11 cellular contexts compared by ENCODE assay signal in the genomic region with DNA sequence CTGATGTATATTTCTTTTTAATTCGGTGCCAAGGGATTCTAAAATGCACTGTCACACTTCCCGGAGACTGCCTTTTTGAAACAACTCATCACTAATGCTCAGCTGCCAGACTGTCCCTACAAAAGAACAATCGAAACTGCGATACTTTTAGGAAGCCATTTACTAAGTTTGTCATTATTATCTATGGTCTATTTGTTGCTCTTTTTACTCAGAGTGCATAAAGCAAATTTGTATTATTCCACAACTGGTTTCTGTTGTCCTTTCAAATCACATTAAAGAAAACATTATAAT.
DNase-seq lines count a peak whose midpoint lies in the region; ATAC-seq and TF ChIP-seq lines count a peak whose summit lies in the region.
"Had no signal": no experiment of that assay in that cellular context is flagged by ENCODE, and none has a peak within 500 bp of the region (broad histone marks: within the 10 kb centered on the region; RNA-seq: fewer than 3 reads in every experiment).

No MANE protein-coding gene starts in this region.

- H3K9me3 ChIP-seq in GM23248 (ENCODE audit: low read depth), result no peaks in the 10 kb centered on the region
- no peaks in the 10 kb centered on the region for H3K9me3 ChIP-seq in skeletal muscle tissue (ENCODE audit: control insufficient read depth in 3 of 3, low read length in 3 of 3)

- in situ Hi-C loops in GM23248 (cut with MboI), result no loop called here

- ATAC-seq in HG03108 (IDR thresholded peaks at IDR 0.05; ENCODE audit: unreplicated experiment), result no peak
- no peak for ATAC-seq in GM18519 (IDR thresholded peaks at IDR 0.05; ENCODE audit: low FRiP score, unreplicated experiment)

- peak overlapping the region; percentile 70 for H3K9ac ChIP-seq in GM23248
- no peak overlapping the region for H3K9ac ChIP-seq in skeletal muscle tissue (ENCODE audit: low read depth in 1 of 3, low read length in 3 of 3)

- H3F3A ChIP-seq in GM23248 (ENCODE audit: insufficient read depth), result peaks cover 57% of the 10 kb centered on the region

- H3K9me2 ChIP-seq in GM23248 (ENCODE audit: insufficient read depth), result no peaks in the 10 kb centered on the region

- no peaks in the 10 kb centered on the region for H3K27me3 ChIP-seq in GM23248 (replicated peaks; ENCODE audit: insufficient read depth)
- H3K27me3 ChIP-seq in skeletal muscle tissue (ENCODE audit: control insufficient read depth in 3 of 3, insufficient read depth in 3 of 3, low read length in 3 of 3), result no peaks in the 10 kb centered on the region

- 6 to 12% methylated on average over 4 of the region's 4 CpGs for WGBS in GM23248 (ENCODE audit: low coverage in 1 of 2, low lambda C conversion rate in 2 of 2, missing lambda C conversion rate in 2 of 2), 2 experiments

- peak overlapping the region; percentile 85 for H3K27ac ChIP-seq in GM23248
- H3K27ac ChIP-seq in skeletal muscle tissue (ENCODE audit: low read depth, low read length), result peak overlapping the region; percentile 41
- H3K27ac ChIP-seq: epithelial cell of prostate had no signal

- no peaks in the 10 kb centered on the region for H3K36me3 ChIP-seq in GM23248 (ENCODE audit: low read depth)
- H3K36me3 ChIP-seq in skeletal muscle tissue (ENCODE audit: control insufficient read depth in 3 of 3, insufficient read depth in 3 of 3, low read length in 3 of 3), result no peaks in the 10 kb centered on the region

- peak; percentile 70 for DNase-seq in GM23248
- DNase-seq in NCI-H345 treated with DMSO at 0.1 percent for 48 hours (lab: John Stamatoyannopoulos, UW; ENCODE audit: unreplicated experiment), result peak; percentile 49
- peak; percentile 22 for DNase-seq in fibroblast of villous mesenchyme (ENCODE audit: low read depth)
- DNase-seq in activated T-cell treated with anti-CD3 and anti-CD28 coated beads, Interleukin-2, amount 50 U/mL, for 1 hour, result no peak
- no peak for DNase-seq in GDM1 (lab: John Stamatoyannopoulos, UW)
- DNase-seq: CD4-positive, alpha-beta T cell; stimulated activated CD8-positive, alpha-beta memory T cell treated with anti-CD3 and anti-CD28 coated beads, Interleukin-4, amount 100 ng/mL, for 48 hours had no signal

- no peak for TF ChIP-seq CTCF in fibroblast of villous mesenchyme (IDR thresholded peaks at IDR 0.05; ENCODE audit: insufficient read depth, low read depth, low read length)

- no peaks in the 10 kb centered on the region for H4K20me1 ChIP-seq in GM23248 (ENCODE audit: insufficient read depth)

- H2AFZ ChIP-seq in GM23248, result no peak overlapping the region

- H3K79me2 ChIP-seq in GM23248 (ENCODE audit: insufficient read depth), result peaks cover 77% of the 10 kb centered on the region

- H3K4me2 ChIP-seq in GM23248 (ENCODE audit: unreplicated experiment), result peak overlapping the region; percentile 69

- H3K4me3 ChIP-seq in GM23248 (peak overlapping the region; percentile 60), fibroblast of villous mesenchyme (ENCODE audit: low read depth, low read length) (no peak overlapping the region), skeletal muscle tissue (ENCODE audit: low read length in 3 of 3) (no peak overlapping the region)

- H3K4me1 ChIP-seq in GM23248 (ENCODE audit: insufficient read depth), result peaks cover 68% of the 10 kb centered on the region
- peaks cover 15 to 35% (median 35%) of the 10 kb centered on the region in 3 donors for H3K4me1 ChIP-seq in skeletal muscle tissue (ENCODE audit: control insufficient read depth in 3 of 3, insufficient read depth in 3 of 3, low read length in 3 of 3)

Comparison
In these comparisons a context has a peak if more than half of its experiments do, and no peak if none do; other contexts are left out.
1. DNase-seq: peak in GM23248 (single experiment), NCI-H345 treated with DMSO at 0.1 percent for 48 hours (single experiment) and fibroblast of villous mesenchyme (single experiment); none in activated T-cell treated with anti-CD3 and anti-CD28 coated beads, Interleukin-2, amount 50 U/mL, for 1 hour (single experiment) and GDM1 (single experiment).